In the genomic region with DNA sequence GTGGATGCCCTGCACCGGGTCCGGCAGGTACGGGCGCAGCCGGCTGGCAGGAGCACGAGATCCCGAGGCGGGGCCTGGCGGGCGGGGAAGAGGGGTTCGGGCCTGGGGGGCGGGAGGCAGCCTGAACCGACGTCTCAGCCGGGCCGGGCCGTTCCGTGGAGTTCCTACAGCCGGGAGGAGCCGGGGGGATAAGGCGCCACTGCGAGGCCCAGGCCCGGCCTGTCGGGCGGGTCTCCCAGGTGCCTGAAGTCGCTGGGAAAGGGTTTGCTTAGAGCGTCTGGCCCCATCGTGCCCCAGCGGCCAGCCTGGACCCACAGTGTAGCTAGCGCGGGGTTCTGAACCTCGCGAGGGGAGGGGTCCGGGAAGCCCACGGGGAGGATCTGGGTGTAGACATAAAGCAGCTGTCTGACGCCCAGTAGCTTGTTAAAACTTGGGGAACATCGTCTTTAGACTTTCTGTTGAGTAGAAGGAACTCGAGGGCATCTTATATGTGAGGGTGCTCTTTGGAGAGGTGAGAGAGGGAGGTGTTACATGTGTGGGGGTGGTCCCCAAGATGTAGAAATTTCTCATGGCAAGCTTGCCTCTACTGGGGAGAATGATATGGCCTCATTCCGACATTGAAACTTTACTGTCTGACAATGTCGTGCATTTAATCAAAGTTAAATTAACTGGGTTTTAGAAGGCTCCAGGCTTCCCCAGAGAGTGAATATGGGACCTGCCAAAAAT, we compare ENCODE assay signal across 8 cellular contexts. TPM values are rescaled to one million over a fixed set of nuclear protein-coding genes. Genes with fewer than 3 reads are reported as not detected.
DNase-seq lines count a peak whose midpoint lies in the region; ATAC-seq, FAIRE-seq and TF ChIP-seq lines count a peak whose summit lies in the region.

No MANE protein-coding gene starts in this region.

- DNase-seq in GM12864 (ENCODE audit: low read depth) (no peak), RWPE2 (ENCODE audit: low spot score) (peak; percentile 61), esophagus squamous epithelium (lab: John Stamatoyannopoulos, UW) (no peak), neural crest cell (ENCODE audit: low read depth, low spot score) (peak; percentile 3), activated gamma-delta T cell (lab: John Stamatoyannopoulos, UW) (no peak), urothelium cell line (ENCODE audit: low spot score) (no peak)

- 9 to 10% methylated on average over 5 of the region's 40 CpGs for WGBS in esophagus squamous epithelium, 2 donors

- intact Hi-C loops in esophagus squamous epithelium (cut with DNase I), result no loop called here

- FAIRE-seq in urothelium cell line (lab: Jason Lieb, UNC), result no peak

- no peaks in the 10 kb centered on the region for H3K27me3 ChIP-seq in RWPE2 (ENCODE audit: insufficient read depth, poor library complexity, severe bottlenecking)
- no peaks in the 10 kb centered on the region for H3K27me3 ChIP-seq in esophagus squamous epithelium

- H3K27ac ChIP-seq in RWPE2 (ENCODE audit: poor library complexity, severe bottlenecking), result peak overlapping the region; percentile 87
- H3K27ac ChIP-seq in esophagus squamous epithelium, result peak overlapping the region; percentile 93 to 97 (median 95)

- H3K4me3 ChIP-seq in GM12864 (ENCODE audit: low read depth, low read length) (peak overlapping the region; percentile 90), RWPE2 (ENCODE audit: severe bottlenecking) (peak overlapping the region; percentile 78), esophagus squamous epithelium (peak overlapping the region; percentile 92 to 99 (median 96))

- no peak for TF ChIP-seq POLR2A in esophagus squamous epithelium (IDR thresholded peaks at IDR 0.05)
- TF ChIP-seq POLR2A in GM18505 (IDR thresholded peaks at IDR 0.05; ENCODE audit: borderline replicate concordance, extremely low read depth, insufficient read depth, insufficient read length), result no peak

- H3K4me1 ChIP-seq in RWPE2 (ENCODE audit: insufficient read depth, poor library complexity, severe bottlenecking) (no peaks in the 10 kb centered on the region), esophagus squamous epithelium (peaks cover 21 to 38% (median 21%) of the 10 kb centered on the region in 3 donors)

- no peaks in the 10 kb centered on the region for H3K9me3 ChIP-seq in RWPE2 (ENCODE audit: severe bottlenecking)
- H3K9me3 ChIP-seq in esophagus squamous epithelium, result no peaks in the 10 kb centered on the region

- H3K9me3 Mint-ChIP-seq in neural crest cell, result no peaks in the 10 kb centered on the region

- ATAC-seq in HG02571 (IDR thresholded peaks at IDR 0.05; ENCODE audit: unreplicated experiment) (peak; percentile 29), RWPE2 (ENCODE audit: low read depth) (peak; percentile 11; the same call in 2 of the 3 replicates), GM18505 (IDR thresholded peaks at IDR 0.05; ENCODE audit: unreplicated experiment) (no peak)

- H3K4me3 Mint-ChIP-seq in neural crest cell, result peak overlapping the region; percentile 88

- H3K27ac Mint-ChIP-seq in neural crest cell (ENCODE audit: unreplicated experiment), result peak overlapping the region; percentile 69

- H3K36me3 ChIP-seq in RWPE2 (ENCODE audit: low read depth) (peaks cover 25% of the 10 kb centered on the region), esophagus squamous epithelium (peaks cover 0 to 28% (median 0%) of the 10 kb centered on the region in 3 donors)

- H3K27me3 Mint-ChIP-seq in neural crest cell (ENCODE audit: low read depth), result peaks cover 13% of the 10 kb centered on the region

- H3K4me1 Mint-ChIP-seq in neural crest cell, result peaks cover 34% of the 10 kb centered on the region

- no peak for TF ChIP-seq CTCF in GM12864 (IDR thresholded peaks at IDR 0.05; ENCODE audit: low read depth, low read length, missing control alignments)
- TF ChIP-seq CTCF in RWPE2 (IDR thresholded peaks at IDR 0.05; ENCODE audit: poor library complexity, severe bottlenecking), result no peak
- no peak for TF ChIP-seq CTCF in esophagus squamous epithelium (IDR thresholded peaks at IDR 0.05)
- TF ChIP-seq CTCF in neural crest cell (conservative IDR thresholded peaks at IDR 0.05), result no peak

- no peaks in the 10 kb centered on the region for H3K36me3 Mint-ChIP-seq in neural crest cell (ENCODE audit: low read depth)

RNA-seq across cellular contexts. Expression of gene FUBP3, which starts 0.5 kb away (rescaled TPM):
- 10 to 100 TPM; 28.2 to 39.0 (median 33.9) TPM for total RNA-seq in esophagus squamous epithelium
- total RNA-seq in neural crest cell, result 66.3 and 67.7 TPM in 2 replicates

Comparison
In these comparisons a context has a peak if more than half of its experiments do, and no peak if none do; other contexts are left out.
1. DNase-seq: peak in RWPE2 (single experiment) and neural crest cell (single experiment); none in GM12864 (single experiment), esophagus squamous epithelium (single experiment), activated gamma-delta T cell (single experiment) and urothelium cell line (single experiment).
2. Peak in every context shown above with its lines, with median percentiles within 50 percentile points of each other: H3K4me3 ChIP-seq.